19 cellular contexts compared by ENCODE assay signal in genomic region chr4:8279321-8280157, GRCh38. TPM values are rescaled to one million over a fixed set of nuclear protein-coding genes. Genes with fewer than 3 reads are reported as not detected.
DNase-seq lines count a peak whose midpoint lies in the region; ATAC-seq and TF ChIP-seq lines count a peak whose summit lies in the region.
"Had no signal": no experiment of that assay in that cellular context is flagged by ENCODE, and none has a peak within 500 bp of the region (broad histone marks: within the 10 kb centered on the region; RNA-seq: fewer than 3 reads in every experiment).

No MANE protein-coding gene starts in this region.

- H3K4me3 ChIP-seq in aorta (ENCODE audit: low read length in 2 of 2): no peak overlapping the region
- H3K4me3 ChIP-seq: body of pancreas, colonic mucosa, MG63, tibial artery had no signal

- H3K4me3 Mint-ChIP-seq in chondrocyte (ENCODE audit: unreplicated experiment): no peak overlapping the region
- H3K4me3 Mint-ChIP-seq in nephron: peak overlapping the region; percentile 26 to 53 (median 42)
- H3K4me3 Mint-ChIP-seq in activated naive CD8-positive, alpha-beta T cell treated with anti-CD3 and anti-CD28 coated beads, Interleukin-2, amount 50 U/mL, for 24 hours: no peak overlapping the region
- H3K4me3 Mint-ChIP-seq: activated naive CD8-positive, alpha-beta T cell treated with anti-CD3 and anti-CD28 coated beads for 36 hours; stimulated activated naive CD8-positive, alpha-beta T cell treated with anti-CD3 and anti-CD28 coated beads, Interleukin-15, amount 100 ng/mL, for 72 hours; T-helper 2 cell treated with Interferon-gamma antibody and Interleukin-4, amounts not matched to agents 5 μg/mL and 100 μg/mL, for 36 hours had no signal

- H3K9me3 ChIP-seq in aorta (ENCODE audit: control insufficient read depth, low read length): no peaks in the 10 kb centered on the region
- H3K9me3 ChIP-seq: body of pancreas, Caco-2, colonic mucosa, MG63, tibial artery had no signal

- H3K27me3 ChIP-seq in aorta (ENCODE audit: control insufficient read depth in 1 of 2, insufficient read depth in 2 of 2, low read length in 1 of 2): no peaks in the 10 kb centered on the region
- H3K27me3 ChIP-seq: body of pancreas, colonic mucosa, MG63 had no signal

- H3K9me3 Mint-ChIP-seq in chondrocyte (ENCODE audit: low read depth): no peaks in the 10 kb centered on the region
- no peaks in the 10 kb centered on the region for H3K9me3 Mint-ChIP-seq in nephron
- no peaks in the 10 kb centered on the region for H3K9me3 Mint-ChIP-seq in activated naive CD8-positive, alpha-beta T cell treated with anti-CD3 and anti-CD28 coated beads, Interleukin-2, amount 50 U/mL, for 24 hours
- H3K9me3 Mint-ChIP-seq: activated naive CD8-positive, alpha-beta T cell treated with anti-CD3 and anti-CD28 coated beads for 36 hours; stimulated activated naive CD8-positive, alpha-beta T cell treated with anti-CD3 and anti-CD28 coated beads, Interleukin-15, amount 100 ng/mL, for 72 hours; T-helper 2 cell treated with Interferon-gamma antibody and Interleukin-4, amounts not matched to agents 5 μg/mL and 100 μg/mL, for 36 hours had no signal

- peaks cover 36% of the 10 kb centered on the region for H3K4me1 Mint-ChIP-seq in chondrocyte (ENCODE audit: low read depth)
- H3K4me1 Mint-ChIP-seq in nephron: peaks cover 56% of the 10 kb centered on the region
- H3K4me1 Mint-ChIP-seq in activated naive CD8-positive, alpha-beta T cell treated with anti-CD3 and anti-CD28 coated beads, Interleukin-2, amount 50 U/mL, for 24 hours: peaks cover 7% of the 10 kb centered on the region
- H3K4me1 Mint-ChIP-seq: activated naive CD8-positive, alpha-beta T cell treated with anti-CD3 and anti-CD28 coated beads for 36 hours had no signal

- H3K36me3 Mint-ChIP-seq in chondrocyte (ENCODE audit: low read depth): no peaks in the 10 kb centered on the region
- H3K36me3 Mint-ChIP-seq in nephron (ENCODE audit: low read depth): no peaks in the 10 kb centered on the region
- H3K36me3 Mint-ChIP-seq in activated naive CD8-positive, alpha-beta T cell treated with anti-CD3 and anti-CD28 coated beads, Interleukin-2, amount 50 U/mL, for 24 hours (ENCODE audit: low read depth): no peaks in the 10 kb centered on the region
- H3K36me3 Mint-ChIP-seq: activated naive CD8-positive, alpha-beta T cell treated with anti-CD3 and anti-CD28 coated beads for 36 hours had no signal

- no peaks in the 10 kb centered on the region for H3K36me3 ChIP-seq in aorta (ENCODE audit: control insufficient read depth in 1 of 2, insufficient read depth in 2 of 2, low read length in 1 of 2)
- H3K36me3 ChIP-seq: colonic mucosa, MG63, tibial artery had no signal

- no peak overlapping the region for H3K27ac ChIP-seq in aorta (ENCODE audit: low read depth in 1 of 2, low read length in 2 of 2)
- H3K27ac ChIP-seq: body of pancreas, colonic mucosa, tibial artery, VCaP had no signal

- H3K27me3 Mint-ChIP-seq in chondrocyte (ENCODE audit: low read depth): no peaks in the 10 kb centered on the region
- H3K27me3 Mint-ChIP-seq in nephron (ENCODE audit: low read depth): peaks cover 16% of the 10 kb centered on the region
- no peaks in the 10 kb centered on the region for H3K27me3 Mint-ChIP-seq in activated naive CD8-positive, alpha-beta T cell treated with anti-CD3 and anti-CD28 coated beads, Interleukin-2, amount 50 U/mL, for 24 hours

- 89 to 91% methylated on average over 22 of the region's 22 CpGs for WGBS in aorta, 2 donors

- TF ChIP-seq CTCF in chondrocyte (IDR thresholded peaks at IDR 0.05): no peak
- TF ChIP-seq CTCF in nephron (IDR thresholded peaks at IDR 0.05; ENCODE audit: unreplicated experiment in 3 of 3): no peak

- H3K4me1 ChIP-seq in aorta (ENCODE audit: control insufficient read depth in 1 of 2, insufficient read depth in 2 of 2, low read length in 2 of 2): no peaks in the 10 kb centered on the region
- H3K4me1 ChIP-seq: body of pancreas, Caco-2, colonic mucosa had no signal

- intact Hi-C loops in Right ventricle myocardium inferior (cut with DNase I): loop anchor here (2.0 kb wide), 1 partner anchor 61 kb away; no protein-coding TSS in a partner anchor
- intact Hi-C loops in left cardiac atrium (cut with DNase I): loop anchor here in 1 of 2 donors (10.0 kb wide), 1 partner anchor 125 kb away; no protein-coding TSS in a partner anchor
- intact Hi-C loops in aorta (cut with DNase I): loop anchor here in 1 of 2 donors (5.0 kb wide), 1 partner anchor 38 kb away; no protein-coding TSS in a partner anchor

- H3K27ac Mint-ChIP-seq in chondrocyte (ENCODE audit: unreplicated experiment): peak overlapping the region; percentile 51
- peak overlapping the region; percentile 93 to 98 (median 97) for H3K27ac Mint-ChIP-seq in nephron
- no peak overlapping the region for H3K27ac Mint-ChIP-seq in activated naive CD8-positive, alpha-beta T cell treated with anti-CD3 and anti-CD28 coated beads, Interleukin-2, amount 50 U/mL, for 24 hours
- H3K27ac Mint-ChIP-seq: activated naive CD8-positive, alpha-beta T cell treated with anti-CD3 and anti-CD28 coated beads for 36 hours; T-helper 2 cell treated with Interferon-gamma antibody and Interleukin-4, amounts not matched to agents 5 μg/mL and 100 μg/mL, for 36 hours had no signal

- ATAC-seq in Right ventricle myocardium inferior (no peak), left cardiac atrium (no peak), aorta (ENCODE audit: low FRiP score) (no peak)
- ATAC-seq in activated naive CD8-positive, alpha-beta T cell treated with anti-CD3 and anti-CD28 coated beads, Interleukin-2, amount 50 U/mL, for 24 hours: no peak
- ATAC-seq: body of pancreas had no signal

- DNase-seq in Right ventricle myocardium inferior (ENCODE audit: missing footprints) (peak; percentile 31), left cardiac atrium (no peak), chondrocyte (ENCODE audit: low spot score) (peak; percentile 78), aorta (peak; percentile 48 to 51), globus pallidus (ENCODE audit: low spot score) (no peak), hippocampal formation (lab: John Stamatoyannopoulos, UW) (no peak)
- no peak for DNase-seq in activated naive CD8-positive, alpha-beta T cell treated with anti-CD3 and anti-CD28 coated beads, Interleukin-2, amount 50 U/mL, for 24 hours
- DNase-seq: activated naive CD8-positive, alpha-beta T cell treated with anti-CD3 and anti-CD28 coated beads for 36 hours; body of pancreas; Caco-2; colonic mucosa; MG63; NCI-H1436; NCI-H2107; stimulated activated naive CD8-positive, alpha-beta T cell treated with anti-CD3 and anti-CD28 coated beads, Interleukin-15, amount 100 ng/mL, for 72 hours; tibial artery had no signal

RNA-seq across cellular contexts. Expression of gene HTRA3, which starts 10.0 kb away (rescaled TPM):
- total RNA-seq in Right ventricle myocardium inferior (131 TPM), left cardiac atrium (10 to 100 TPM; 48.5 to 78.2 TPM), chondrocyte (0.68 to 4.8 TPM (median 3.5 TPM) in 3 replicates), aorta (100 to 1,000 TPM in 1 of 2 donors, 10 to 100 TPM in 1; 31.8 to 129 TPM)
- polyA plus RNA-seq in aorta: 1 to 10 TPM; 1.1 to 5.2 TPM
- total RNA-seq: activated naive CD8-positive, alpha-beta T cell treated with anti-CD3 and anti-CD28 coated beads for 36 hours had no signal

Comparison
In these comparisons a context has a peak if more than half of its experiments do, and no peak if none do; other contexts are left out.
1. DNase-seq: peak in Right ventricle myocardium inferior (single experiment), chondrocyte (single experiment) and aorta (2 of 2); none in left cardiac atrium (single experiment), globus pallidus (single experiment), hippocampal formation (0 of 2) and activated naive CD8-positive, alpha-beta T cell treated with anti-CD3 and anti-CD28 coated beads, Interleukin-2, amount 50 U/mL, for 24 hours (single experiment).
2. H3K4me3 Mint-ChIP-seq: peak in nephron (3 of 3); none in chondrocyte (single experiment) and activated naive CD8-positive, alpha-beta T cell treated with anti-CD3 and anti-CD28 coated beads, Interleukin-2, amount 50 U/mL, for 24 hours (single experiment).